ENCODE assay signal across 7 cellular contexts in genomic region chr11:77821349-77821851, GRCh38. TPM values are rescaled to one million over a fixed set of nuclear protein-coding genes. Genes with fewer than 3 reads are reported as not detected.
A peak's percentile ranks its signal among the peaks of the same experiment; 100 is the strongest.
DNase-seq lines count a peak whose midpoint lies in the region; ATAC-seq and TF ChIP-seq lines count a peak whose summit lies in the region.

No MANE protein-coding gene starts in this region.

- DNase-seq in GM10266 (ENCODE audit: extremely low spot score): peak; percentile 7
- no peak for DNase-seq in NT2/D1 (ENCODE audit: low read depth, low spot score)
- peak in 1 of 2 donors; percentile 63 for DNase-seq in ascending aorta (ENCODE audit: low spot score in 2 of 2)
- DNase-seq in hepatocyte (ENCODE audit: low spot score): peak; percentile 36
- no peak for DNase-seq in retinal pigment epithelial cell (ENCODE audit: low read depth)

- peaks cover 28% of the 10 kb centered on the region for H4K20me1 ChIP-seq in hepatocyte (ENCODE audit: insufficient read depth, poor library complexity, severe bottlenecking)

- H3K9me2 ChIP-seq in hepatocyte (replicated peaks; ENCODE audit: insufficient read depth): no peaks in the 10 kb centered on the region

- H3K4me1 ChIP-seq in NT2/D1 (ENCODE audit: insufficient read depth, insufficient read length) (no peaks in the 10 kb centered on the region), ascending aorta (peaks cover 0 to 30% of the 10 kb centered on the region in 2 donors), hepatocyte (ENCODE audit: insufficient read depth) (peaks cover 16% of the 10 kb centered on the region)

- WGBS in hepatocyte (ENCODE audit: low lambda C conversion rate, missing lambda C conversion rate): 1% methylated on average over 16 of the region's 16 CpGs

- H3K36me3 ChIP-seq in NT2/D1 (ENCODE audit: insufficient read depth, insufficient read length, low read length) (no peaks in the 10 kb centered on the region), ascending aorta (no peaks in the 10 kb centered on the region), hepatocyte (replicated peaks; ENCODE audit: insufficient read depth, low read depth) (no peaks in the 10 kb centered on the region)

- H3K4me3 ChIP-seq in NT2/D1 (ENCODE audit: insufficient read length, low read depth): peak overlapping the region; percentile 77
- H3K4me3 ChIP-seq in ascending aorta: peak overlapping the region; percentile 77 to 84
- peak overlapping the region; percentile 46 for H3K4me3 ChIP-seq in hepatocyte
- H3K4me3 ChIP-seq in retinal pigment epithelial cell (ENCODE audit: low read length): peak overlapping the region; percentile 82

- peak overlapping the region; percentile 60 for H2AFZ ChIP-seq in hepatocyte

- H3K27me3 ChIP-seq in NT2/D1 (ENCODE audit: insufficient read depth, insufficient read length) (no peaks in the 10 kb centered on the region), ascending aorta (no peaks in the 10 kb centered on the region), hepatocyte (no peaks in the 10 kb centered on the region)

- intact Hi-C loops in ascending aorta (cut with DNase I): loop anchor here (1.0 to 10.0 kb wide), 6 partner anchors 173 to 757 kb away; partner anchors contain the start of genes CAPN5, CLNS1A, INTS4 and NARS2

- peak overlapping the region; percentile 81 for H3K9ac ChIP-seq in NT2/D1 (ENCODE audit: insufficient read length, low read depth)

- ATAC-seq in HG03460 (IDR thresholded peaks at IDR 0.05; ENCODE audit: unreplicated experiment) (no peak), GM21447 (IDR thresholded peaks at IDR 0.05; ENCODE audit: unreplicated experiment) (no peak)

- H3K4me2 ChIP-seq in hepatocyte: peak overlapping the region; percentile 86

- peaks cover 61% of the 10 kb centered on the region for H3K79me2 ChIP-seq in hepatocyte

- no peak for TF ChIP-seq CTCF in GM10266 (IDR thresholded peaks at IDR 0.05; ENCODE audit: control insufficient read depth, insufficient read depth, low read depth, missing control alignments)
- no peak for TF ChIP-seq CTCF in ascending aorta (IDR thresholded peaks at IDR 0.05)
- TF ChIP-seq CTCF in hepatocyte (IDR thresholded peaks at IDR 0.05; ENCODE audit: poor library complexity): no peak
- no peak for TF ChIP-seq CTCF in retinal pigment epithelial cell (conservative IDR thresholded peaks at IDR 0.05; ENCODE audit: low read depth, low read length)

- no peaks in the 10 kb centered on the region for H3K9me3 ChIP-seq in NT2/D1 (ENCODE audit: insufficient read depth, low read length)
- no peaks in the 10 kb centered on the region for H3K9me3 ChIP-seq in ascending aorta
- H3K9me3 ChIP-seq in hepatocyte (ENCODE audit: low read depth): no peaks in the 10 kb centered on the region

- H3K27ac ChIP-seq in ascending aorta (peak overlapping the region; percentile 91 to 97), hepatocyte (peak overlapping the region; percentile 66)

RNA-seq across cellular contexts. Expression of gene AAMDC, which starts 0.5 kb away (rescaled TPM):
- total RNA-seq in ascending aorta (56.4 TPM), hepatocyte (20.3 and 22.0 TPM in 2 replicates)
- 77.2 and 78.0 TPM in 2 replicates for polyA plus RNA-seq in hepatocyte

RNA-seq across cellular contexts. Expression of gene RSF1, which starts 0.9 kb away (rescaled TPM):
- total RNA-seq in ascending aorta (17.8 TPM), hepatocyte (37.6 and 48.8 TPM in 2 replicates)
- polyA plus RNA-seq in hepatocyte: 47.9 and 83.5 TPM in 2 replicates

Comparison
In these comparisons a context has a peak if more than half of its experiments do, and no peak if none do; other contexts are left out.
1. DNase-seq: peak in GM10266 (single experiment) and hepatocyte (single experiment); none in NT2/D1 (single experiment) and retinal pigment epithelial cell (single experiment).
2. Peak in every context shown above with its lines, with median percentiles within 50 percentile points of each other: H3K4me3 ChIP-seq.